Comparison of ENCODE assay signal across 23 cellular contexts in the genomic region with DNA sequence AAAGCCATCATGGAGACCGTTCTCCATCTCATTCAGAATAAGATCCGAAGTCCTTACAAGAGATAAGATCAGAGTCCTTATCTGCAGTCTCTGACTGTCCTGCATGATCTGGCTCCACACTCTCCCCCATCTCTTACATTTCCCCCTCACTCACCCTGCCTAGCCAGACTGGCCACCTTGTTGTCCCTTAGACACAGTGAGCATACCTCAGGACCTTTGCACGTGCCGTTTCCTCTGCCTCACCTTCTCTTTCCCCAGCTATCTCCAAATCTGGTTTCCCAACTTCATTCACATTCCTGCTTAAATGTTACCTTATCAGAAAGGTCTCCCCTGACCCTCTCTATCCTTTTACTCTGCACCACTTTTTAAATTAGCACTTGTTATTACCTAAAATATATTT. TPM values are rescaled to one million over a fixed set of nuclear protein-coding genes. Genes with fewer than 3 reads are reported as not detected.
DNase-seq lines count a peak whose midpoint lies in the region; ATAC-seq and TF ChIP-seq lines count a peak whose summit lies in the region.
"Had no signal": no experiment of that assay in that cellular context is flagged by ENCODE, and none has a peak within 500 bp of the region (broad histone marks: within the 10 kb centered on the region; RNA-seq: fewer than 3 reads in every experiment).

No MANE protein-coding gene starts in this region.

- CTCF ChIA-PET in CD4-positive, alpha-beta memory T cell (lab: Charles Lee; ENCODE audit: partially characterized antibody) = no interaction called here

- H3K36me3 Mint-ChIP-seq in activated CD4-positive, alpha-beta T cell treated with anti-CD3 and anti-CD28 coated beads, Interleukin-2, amount 10 ng/mL, durations not matched to agents 24 days and 14 days (ENCODE audit: low read depth) = peaks cover 37% of the 10 kb centered on the region
- peaks cover 31 to 43% of the 10 kb centered on the region in 2 donors for H3K36me3 Mint-ChIP-seq in CD4-positive, alpha-beta memory T cell
- H3K36me3 Mint-ChIP-seq in activated T-helper 17 cell treated with anti-CD3 and anti-CD28 coated beads, Interleukin-2, amount 50 U/mL, for 72 hours (ENCODE audit: low read depth) = peaks cover 69% of the 10 kb centered on the region
- peaks cover 9% of the 10 kb centered on the region for H3K36me3 Mint-ChIP-seq in endothelial cell (ENCODE audit: low read depth, unreplicated experiment)

- H3K27me3 ChIP-seq in CD4-positive, alpha-beta memory T cell (ENCODE audit: insufficient read depth, low read length) = no peaks in the 10 kb centered on the region
- no peaks in the 10 kb centered on the region for H3K27me3 ChIP-seq in spleen (replicated peaks in 1 of 7)
- no peaks in the 10 kb centered on the region for H3K27me3 ChIP-seq in upper lobe of right lung
- H3K27me3 ChIP-seq: BLaER1 had no signal

- H3K27me3 Mint-ChIP-seq in activated CD4-positive, alpha-beta T cell treated with anti-CD3 and anti-CD28 coated beads, Interleukin-2, amount 10 ng/mL, durations not matched to agents 24 days and 14 days = no peaks in the 10 kb centered on the region
- no peaks in the 10 kb centered on the region for H3K27me3 Mint-ChIP-seq in CD4-positive, alpha-beta memory T cell
- H3K27me3 Mint-ChIP-seq in activated T-helper 17 cell treated with anti-CD3 and anti-CD28 coated beads, Interleukin-2, amount 50 U/mL, for 72 hours = no peaks in the 10 kb centered on the region
- H3K27me3 Mint-ChIP-seq in endothelial cell (ENCODE audit: unreplicated experiment) = no peaks in the 10 kb centered on the region
- H3K27me3 Mint-ChIP-seq: B cell; CD4-positive, CD25-positive, alpha-beta regulatory T cell; CD8-positive, alpha-beta memory T cell had no signal

- no peak for TF ChIP-seq POLR2A in spleen (IDR thresholded peaks at IDR 0.05)

- POLR2A ChIA-PET in CD4-positive, alpha-beta memory T cell (lab: Charles Lee; ENCODE audit: partially characterized antibody) = interaction anchor here (0.5 kb wide), 1 partner anchor 133 kb away, joined by 3 read pairs; no protein-coding TSS in a partner anchor

- H3K4me3 Mint-ChIP-seq in activated CD4-positive, alpha-beta T cell treated with anti-CD3 and anti-CD28 coated beads, Interleukin-2, amount 10 ng/mL, durations not matched to agents 24 days and 14 days = no peak overlapping the region
- no peak overlapping the region for H3K4me3 Mint-ChIP-seq in CD4-positive, alpha-beta memory T cell
- H3K4me3 Mint-ChIP-seq in activated T-helper 17 cell treated with anti-CD3 and anti-CD28 coated beads, Interleukin-2, amount 50 U/mL, for 72 hours = no peak overlapping the region
- H3K4me3 Mint-ChIP-seq in endothelial cell (ENCODE audit: unreplicated experiment) = peak overlapping the region; percentile 4
- H3K4me3 Mint-ChIP-seq: B cell; CD4-positive, CD25-positive, alpha-beta regulatory T cell; CD8-positive, alpha-beta memory T cell; H9; HFFc6 had no signal

- H3K27ac Mint-ChIP-seq in activated CD4-positive, alpha-beta T cell treated with anti-CD3 and anti-CD28 coated beads, Interleukin-2, amount 10 ng/mL, durations not matched to agents 24 days and 14 days = no peak overlapping the region
- peak overlapping the region in 4 of 7 donors; percentile 1 to 76 (median 28) for H3K27ac Mint-ChIP-seq in CD4-positive, alpha-beta memory T cell
- H3K27ac Mint-ChIP-seq in activated T-helper 17 cell treated with anti-CD3 and anti-CD28 coated beads, Interleukin-2, amount 50 U/mL, for 72 hours = peak overlapping the region; percentile 4
- H3K27ac Mint-ChIP-seq in endothelial cell (ENCODE audit: unreplicated experiment) = no peak overlapping the region
- H3K27ac Mint-ChIP-seq: B cell; CD4-positive, CD25-positive, alpha-beta regulatory T cell; H9; HFFc6 had no signal

- H3K36me3 ChIP-seq in CD4-positive, alpha-beta memory T cell (ENCODE audit: insufficient read depth, low read length) = peaks cover 4% of the 10 kb centered on the region
- H3K36me3 ChIP-seq in spleen (peaks cover 3 to 89% (median 34%) of the 10 kb centered on the region in 6 donors), upper lobe of right lung (peaks cover 22% of the 10 kb centered on the region)

- WGBS in spleen, 5 donors = 96 to 99% (median 99%) methylated on average over 4 of the region's 4 CpGs

- peak; percentile 50 for DNase-seq in activated CD4-positive, alpha-beta T cell treated with anti-CD3 and anti-CD28 coated beads, Interleukin-2, amount 10 ng/mL, durations not matched to agents 24 days and 14 days
- no peak for DNase-seq in activated CD4-positive, alpha-beta T cell treated with anti-CD3 and anti-CD28 coated beads for 1 hour
- DNase-seq in CD4-positive, alpha-beta memory T cell = no peak
- no peak for DNase-seq in endothelial cell (ENCODE audit: low spot score)
- no peak for DNase-seq in Kasumi-1 (lab: John Stamatoyannopoulos, UW)
- no peak for DNase-seq in spleen
- DNase-seq in upper lobe of right lung = no peak
- DNase-seq: CD4-positive, CD25-positive, alpha-beta regulatory T cell; CD8-positive, alpha-beta memory T cell; DMS 273 treated with DMSO at 0.1 percent for 48 hours; DMS79; EL; GDM1; GM23248; H9; HFFc6 had no signal

- intact Hi-C loops in activated CD4-positive, alpha-beta T cell treated with anti-CD3 and anti-CD28 coated beads, Interleukin-2, amount 10 ng/mL, durations not matched to agents 24 days and 14 days (cut with micrococcal nuclease) = no loop called here
- intact Hi-C loops in CD4-positive, alpha-beta memory T cell (cut with micrococcal nuclease) = no loop called here
- intact Hi-C loops in spleen (cut with DNase I; ENCODE audit: low total_unique reads) (no loop called here), upper lobe of right lung (cut with DNase I) (no loop called here)

- ATAC-seq in activated T-helper 17 cell treated with anti-CD3 and anti-CD28 coated beads, Interleukin-2, amount 50 U/mL, for 72 hours (replicated peaks) = no peak
- ATAC-seq in upper lobe of right lung = no peak
- ATAC-seq: GM12878, HCT116 had no signal

- peaks cover 6% of the 10 kb centered on the region for H3K9me3 Mint-ChIP-seq in activated CD4-positive, alpha-beta T cell treated with anti-CD3 and anti-CD28 coated beads, Interleukin-2, amount 10 ng/mL, durations not matched to agents 24 days and 14 days
- H3K9me3 Mint-ChIP-seq in CD4-positive, alpha-beta memory T cell = peaks cover 0 to 4% (median 0%) of the 10 kb centered on the region in 8 donors
- no peaks in the 10 kb centered on the region for H3K9me3 Mint-ChIP-seq in activated T-helper 17 cell treated with anti-CD3 and anti-CD28 coated beads, Interleukin-2, amount 50 U/mL, for 72 hours
- no peaks in the 10 kb centered on the region for H3K9me3 Mint-ChIP-seq in endothelial cell (ENCODE audit: unreplicated experiment)
- H3K9me3 Mint-ChIP-seq: CD8-positive, alpha-beta memory T cell; H9; HFFc6 had no signal

- no peak overlapping the region for H3K4me3 ChIP-seq in CD4-positive, alpha-beta memory T cell (ENCODE audit: low read length in 2 of 2)
- no peak overlapping the region for H3K4me3 ChIP-seq in spleen
- H3K4me3 ChIP-seq in upper lobe of right lung = no peak overlapping the region
- H3K4me3 ChIP-seq: BLaER1, GM12878, GM23248 had no signal

- H3K9me3 ChIP-seq in CD4-positive, alpha-beta memory T cell (ENCODE audit: control insufficient read depth in 1 of 2, low read length in 2 of 2) = no peaks in the 10 kb centered on the region
- peaks cover 0 to 4% (median 0%) of the 10 kb centered on the region in 8 donors for H3K9me3 ChIP-seq in spleen
- no peaks in the 10 kb centered on the region for H3K9me3 ChIP-seq in upper lobe of right lung
- H3K9me3 ChIP-seq: BLaER1 had no signal

- no peak overlapping the region for H3K27ac ChIP-seq in CD4-positive, alpha-beta memory T cell (ENCODE audit: low read depth, low read length)
- H3K27ac ChIP-seq in spleen (no peak overlapping the region), upper lobe of right lung (no peak overlapping the region)
- H3K27ac ChIP-seq: 22Rv1, BLaER1, C4-2B, GM23248 had no signal

- H3K4me1 Mint-ChIP-seq in activated CD4-positive, alpha-beta T cell treated with anti-CD3 and anti-CD28 coated beads, Interleukin-2, amount 10 ng/mL, durations not matched to agents 24 days and 14 days = peaks cover 8% of the 10 kb centered on the region
- H3K4me1 Mint-ChIP-seq in CD4-positive, alpha-beta memory T cell = peaks cover 0 to 5% (median 2%) of the 10 kb centered on the region in 4 donors
- H3K4me1 Mint-ChIP-seq in activated T-helper 17 cell treated with anti-CD3 and anti-CD28 coated beads, Interleukin-2, amount 50 U/mL, for 72 hours = no peaks in the 10 kb centered on the region
- peaks cover 3% of the 10 kb centered on the region for H3K4me1 Mint-ChIP-seq in endothelial cell (ENCODE audit: unreplicated experiment)
- H3K4me1 Mint-ChIP-seq: B cell; CD8-positive, alpha-beta memory T cell; H9 had no signal

- no peaks in the 10 kb centered on the region for H3K4me1 ChIP-seq in CD4-positive, alpha-beta memory T cell (ENCODE audit: insufficient read depth, low read length)
- H3K4me1 ChIP-seq in spleen (no peaks in the 10 kb centered on the region), upper lobe of right lung (no peaks in the 10 kb centered on the region)
- H3K4me1 ChIP-seq: BLaER1 had no signal

- TF ChIP-seq CTCF in endothelial cell (IDR thresholded peaks at IDR 0.05; ENCODE audit: unreplicated experiment) = no peak
- no peak for TF ChIP-seq CTCF in spleen (IDR thresholded peaks at IDR 0.05 in 8 of 11, conservative IDR thresholded peaks at IDR 0.05 in 3 of 11)
- TF ChIP-seq CTCF in upper lobe of right lung (IDR thresholded peaks at IDR 0.05) = no peak

RNA-seq across cellular contexts. Expression of gene KLHL5, which starts 44.0 kb away (rescaled TPM):
- total RNA-seq in activated CD4-positive, alpha-beta T cell treated with anti-CD3 and anti-CD28 coated beads, Interleukin-2, amount 10 ng/mL, durations not matched to agents 24 days and 14 days = 40.4 and 41.9 TPM in 2 replicates
- 10 to 100 TPM; 37.6 to 38.4 TPM for total RNA-seq in CD4-positive, alpha-beta memory T cell
- polyA plus RNA-seq in CD4-positive, alpha-beta memory T cell = 10 to 100 TPM; 18.6 to 23.1 TPM
- 10 to 100 TPM; 19.4 to 28.1 TPM for total RNA-seq in activated T-helper 17 cell treated with anti-CD3 and anti-CD28 coated beads, Interleukin-2, amount 50 U/mL, for 72 hours
- total RNA-seq in endothelial cell (ENCODE audit: unreplicated experiment) (46.0 TPM), spleen (10 to 100 TPM; 32.1 to 46.9 (median 40.4) TPM), upper lobe of right lung (34.0 TPM)
- 10 to 100 TPM in 1 of 3 donors, 1 to 10 TPM in 2; 7.5 to 10.2 (median 9.3) TPM for polyA plus RNA-seq in spleen

Comparison
In these comparisons a context has a peak if more than half of its experiments do, and no peak if none do; other contexts are left out.
1. H3K27ac Mint-ChIP-seq: peak in CD4-positive, alpha-beta memory T cell (4 of 7) and activated T-helper 17 cell treated with anti-CD3 and anti-CD28 coated beads, Interleukin-2, amount 50 U/mL, for 72 hours (single experiment); none in activated CD4-positive, alpha-beta T cell treated with anti-CD3 and anti-CD28 coated beads, Interleukin-2, amount 10 ng/mL, durations not matched to agents 24 days and 14 days (single experiment) and endothelial cell (single experiment).